8 cellular contexts compared by ENCODE assay signal in the genomic region with DNA sequence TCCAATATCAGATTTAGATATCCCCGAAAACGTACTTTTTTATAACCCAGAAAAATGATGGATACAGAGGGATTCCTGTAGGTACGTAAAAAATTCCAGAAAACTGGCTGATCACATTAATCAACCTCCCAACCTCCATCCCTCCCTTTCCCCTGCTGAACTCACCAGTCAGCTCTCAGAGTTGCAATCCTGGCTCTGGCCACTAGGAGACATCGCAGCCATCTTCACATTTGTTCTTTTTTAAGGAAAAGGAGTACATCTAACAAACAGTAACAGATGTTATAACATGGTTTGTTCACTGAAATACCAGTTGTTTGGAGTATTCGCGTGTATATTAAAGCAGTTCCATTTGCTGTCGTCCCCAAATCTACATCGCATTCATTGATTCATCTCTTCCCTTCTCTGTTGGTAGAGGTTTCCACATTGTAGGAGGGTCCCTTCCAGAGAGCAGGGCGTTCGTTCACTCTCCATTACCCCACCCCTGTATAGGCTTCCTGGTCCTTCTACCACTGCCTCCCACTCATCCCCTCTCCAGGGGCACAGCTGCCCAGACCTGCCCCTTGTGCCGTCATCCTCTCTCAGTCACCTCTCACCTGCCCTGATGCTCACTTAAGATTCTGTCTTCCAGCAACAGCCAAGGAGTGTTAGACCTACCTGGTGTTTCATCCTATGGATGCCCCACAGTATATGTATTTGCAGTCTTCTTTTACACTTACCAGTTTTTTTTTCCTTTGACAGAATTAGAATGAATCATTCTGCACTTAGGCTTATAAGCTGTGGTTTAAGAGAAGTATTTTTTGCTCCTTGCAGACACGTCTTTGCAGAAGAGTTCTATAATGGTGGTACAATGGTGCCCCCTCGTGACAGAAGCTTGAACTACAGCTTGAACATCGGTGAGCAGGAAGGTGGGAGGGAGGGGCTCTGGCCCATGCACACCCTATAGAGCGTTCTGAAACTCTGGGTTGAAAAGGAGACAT. TPM values are rescaled to one million over a fixed set of nuclear protein-coding genes. Genes with fewer than 3 reads are reported as not detected.
DNase-seq lines count a peak whose midpoint lies in the region; ATAC-seq and TF ChIP-seq lines count a peak whose summit lies in the region.

No MANE protein-coding gene starts in this region.

- ATAC-seq in GM18517 (IDR thresholded peaks at IDR 0.05; ENCODE audit: unreplicated experiment) (peak; percentile 74), HG03039 (IDR thresholded peaks at IDR 0.05; ENCODE audit: unreplicated experiment) (peak; percentile 67)
- ATAC-seq in central memory CD8-positive, alpha-beta T cell (replicated peaks; ENCODE audit: extremely low read depth, poor library complexity, severe bottlenecking), result peak; percentile 83

- H3K27me3 Mint-ChIP-seq in central memory CD8-positive, alpha-beta T cell, result no peaks in the 10 kb centered on the region

- H3K27ac Mint-ChIP-seq in central memory CD8-positive, alpha-beta T cell (ENCODE audit: low read depth), result no peak overlapping the region

- DNase-seq in AG09309 (ENCODE audit: low read depth) (peak; percentile 45), NCI-H2107 (lab: John Stamatoyannopoulos, UW) (peak; percentile 19), lower leg skin (ENCODE audit: low spot score in 2 of 2) (peak; percentile 29 to 88)
- peak; percentile 29 for DNase-seq in activated CD4-positive, CD25-positive, alpha-beta regulatory T cell treated with anti-CD3 and anti-CD28 coated beads, Interleukin-2, amount 50 U/mL, for 16 hours (ENCODE audit: low read depth, low spot score)
- peak; percentile 50 to 60 for DNase-seq in central memory CD8-positive, alpha-beta T cell (ENCODE audit: low spot score in 2 of 2)
- peak; percentile 32 for DNase-seq in stimulated activated CD8-positive, alpha-beta memory T cell treated with anti-CD3 and anti-CD28 coated beads, Interleukin-12 subunit alpha, Interleukin-12 subunit beta, amount 100 ng/mL, for 1 hour (ENCODE audit: low read depth)

- intact Hi-C loops in lower leg skin (cut with DNase I; ENCODE audit: low total_unique reads), result no loop called here

- H3K4me1 Mint-ChIP-seq in central memory CD8-positive, alpha-beta T cell, result peaks cover 10% of the 10 kb centered on the region

- 36 to 41% methylated on average over 15 of the region's 15 CpGs for WGBS in lower leg skin, 2 donors

- H3K36me3 Mint-ChIP-seq in central memory CD8-positive, alpha-beta T cell (ENCODE audit: insufficient read depth), result peaks cover 2% of the 10 kb centered on the region

- no peaks in the 10 kb centered on the region for H3K9me3 Mint-ChIP-seq in central memory CD8-positive, alpha-beta T cell

- peak overlapping the region; percentile 68 for H3K4me3 Mint-ChIP-seq in central memory CD8-positive, alpha-beta T cell

- no peak for TF ChIP-seq POLR2A in lower leg skin (IDR thresholded peaks at IDR 0.05)

- H3K4me3 ChIP-seq in AG09309 (ENCODE audit: control insufficient read depth, low read depth, low read length) (no peak overlapping the region), lower leg skin (ENCODE audit: low read depth, poor library complexity, severe bottlenecking) (no peak overlapping the region)

- TF ChIP-seq CTCF in AG09309 (IDR thresholded peaks at IDR 0.05; ENCODE audit: control insufficient read depth, insufficient read depth, low read depth, low read length, missing control alignments), result peak; percentile 76
- TF ChIP-seq CTCF in lower leg skin (IDR thresholded peaks at IDR 0.05), result no peak

RNA-seq across cellular contexts. Expression of a gene that starts 36.8 kb away (rescaled TPM):
- total RNA-seq in lower leg skin, result 1 to 10 TPM in 1 of 4 donors, under 1 TPM in 1, not detected in 2; 0.42 to 1.0 TPM
